Comparison of ENCODE assay signal across 24 cellular contexts in the genomic region with DNA sequence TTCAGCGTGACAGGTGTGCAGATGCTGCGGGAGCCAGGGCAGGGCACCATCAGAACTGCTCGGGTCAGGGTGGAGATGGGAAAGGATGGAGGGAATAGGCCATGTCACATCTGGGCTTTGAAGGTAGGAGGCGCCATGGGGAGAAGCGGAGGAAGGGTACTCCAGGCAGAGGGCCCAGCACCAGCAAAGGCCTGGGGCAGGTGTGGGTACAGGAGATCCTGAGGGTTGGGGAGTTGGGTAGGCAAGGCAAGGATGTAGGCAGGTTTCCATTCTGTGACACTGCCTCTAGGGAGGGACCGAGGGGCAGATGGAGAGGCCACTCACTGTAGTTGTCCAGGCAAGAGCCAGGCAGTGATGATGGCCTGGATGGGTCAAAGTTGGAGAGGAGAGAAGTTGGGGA. TPM values are rescaled to one million over a fixed set of nuclear protein-coding genes. Genes with fewer than 3 reads are reported as not detected.
"Had no signal": no experiment of that assay in that cellular context is flagged by ENCODE, and none has a peak within 500 bp of the region (broad histone marks: within the 10 kb centered on the region; RNA-seq: fewer than 3 reads in every experiment).

No MANE protein-coding gene starts in this region.

- H3K36me3 ChIP-seq: breast epithelium, colonic mucosa, esophagus muscularis mucosa, upper lobe of right lung had no signal

- H3K9me3 Mint-ChIP-seq: activated naive CD8-positive, alpha-beta T cell treated with anti-CD3 and anti-CD28 coated beads for 36 hours; activated T-cell treated with anti-CD3 and anti-CD28 coated beads, Interleukin-2, amount 50 U/mL, for 24 hours; activated T-helper 2 cell treated with anti-CD3 and anti-CD28 coated beads, Interferon-gamma antibody, Interleukin-2, Interleukin-4, amounts not matched to agents 10 μg/mL and 5 μg/mL and 100 μg/mL, durations not matched to agents 14 hours and 24 hours and 36 hours; effector memory CD8-positive, alpha-beta T cell; memory B cell; natural killer cell treated with Interleukin-12 subunit alpha and Interleukin-12 subunit beta and Interleukin-15 and Interleukin-18, amount 100 ng/mL, for 72 hours had no signal

- DNase-seq: activated CD8-positive, alpha-beta memory T cell treated with anti-CD3 and anti-CD28 coated beads for 24 hours; activated CD8-positive, alpha-beta memory T cell treated with anti-CD3 and anti-CD28 coated beads, Interleukin-2, amount 50 U/mL, for 4 hours; activated naive CD4-positive, alpha-beta T cell; activated naive CD8-positive, alpha-beta T cell treated with anti-CD3 and anti-CD28 coated beads for 36 hours; activated T-cell treated with anti-CD3 and anti-CD28 coated beads, Interleukin-2, amount 50 U/mL, for 24 hours; colonic mucosa; dorsolateral prefrontal cortex; effector memory CD8-positive, alpha-beta T cell; hippocampal formation; left cardiac atrium; retina; stimulated activated CD4-positive, alpha-beta T cell treated with anti-CD3 and anti-CD28 coated beads, Interleukin-4, amount 100 ng/mL, for 1 hour; stimulated activated naive CD8-positive, alpha-beta T cell treated with anti-CD3 and anti-CD28 coated beads, Interleukin-15, Interleukin-2, amounts not matched to agents 100 U/mL and 50 U/mL, for 24 hours; T-helper 9 cell; upper lobe of right lung had no signal

- H3K4me3 Mint-ChIP-seq: activated naive CD8-positive, alpha-beta T cell treated with anti-CD3 and anti-CD28 coated beads for 36 hours; activated T-cell treated with anti-CD3 and anti-CD28 coated beads, Interleukin-2, amount 50 U/mL, for 24 hours; effector memory CD8-positive, alpha-beta T cell; memory B cell; natural killer cell treated with Interleukin-12 subunit alpha and Interleukin-12 subunit beta and Interleukin-15 and Interleukin-18, amount 100 ng/mL, for 72 hours had no signal

- H3K4me1 ChIP-seq: breast epithelium, colonic mucosa, esophagus muscularis mucosa, upper lobe of right lung had no signal

- H3K27me3 Mint-ChIP-seq: activated T-cell treated with anti-CD3 and anti-CD28 coated beads, Interleukin-2, amount 50 U/mL, for 24 hours; effector memory CD8-positive, alpha-beta T cell; natural killer cell treated with Interleukin-12 subunit alpha and Interleukin-12 subunit beta and Interleukin-15 and Interleukin-18, amount 100 ng/mL, for 72 hours had no signal

- H3K27ac ChIP-seq: breast epithelium, colonic mucosa, esophagus muscularis mucosa, upper lobe of right lung had no signal

- H3K4me3 ChIP-seq: breast epithelium, colonic mucosa, dorsolateral prefrontal cortex, esophagus muscularis mucosa, upper lobe of right lung had no signal

- H3K27me3 ChIP-seq: breast epithelium, colonic mucosa, dorsolateral prefrontal cortex, esophagus muscularis mucosa, upper lobe of right lung had no signal

- H3K9me3 ChIP-seq: breast epithelium, colonic mucosa, esophagus muscularis mucosa, upper lobe of right lung had no signal

- ATAC-seq: effector memory CD8-positive, alpha-beta T cell; left cardiac atrium; natural killer cell treated with Interleukin-12 subunit alpha and Interleukin-12 subunit beta and Interleukin-15 and Interleukin-18, amount 100 ng/mL, for 72 hours; stimulated activated naive CD8-positive, alpha-beta T cell treated with anti-CD3 and anti-CD28 coated beads, Interleukin-15, Interleukin-2, amounts not matched to agents 100 U/mL and 50 U/mL, for 24 hours; upper lobe of right lung had no signal

- FAIRE-seq: astrocyte, frontal cortex, islet of Langerhans had no signal

- H3K4me1 Mint-ChIP-seq: activated naive CD8-positive, alpha-beta T cell treated with anti-CD3 and anti-CD28 coated beads for 36 hours; memory B cell had no signal

- H3K27ac Mint-ChIP-seq: activated naive CD8-positive, alpha-beta T cell treated with anti-CD3 and anti-CD28 coated beads for 36 hours; activated T-cell treated with anti-CD3 and anti-CD28 coated beads, Interleukin-2, amount 50 U/mL, for 24 hours; activated T-helper 2 cell treated with anti-CD3 and anti-CD28 coated beads, Interferon-gamma antibody, Interleukin-2, Interleukin-4, amounts not matched to agents 10 μg/mL and 5 μg/mL and 100 μg/mL, durations not matched to agents 14 hours and 24 hours and 36 hours; effector memory CD8-positive, alpha-beta T cell; memory B cell; natural killer cell treated with Interleukin-12 subunit alpha and Interleukin-12 subunit beta and Interleukin-15 and Interleukin-18, amount 100 ng/mL, for 72 hours had no signal

- H3K36me3 Mint-ChIP-seq: activated naive CD8-positive, alpha-beta T cell treated with anti-CD3 and anti-CD28 coated beads for 36 hours; memory B cell; natural killer cell treated with Interleukin-12 subunit alpha and Interleukin-12 subunit beta and Interleukin-15 and Interleukin-18, amount 100 ng/mL, for 72 hours had no signal

RNA-seq across cellular contexts. Expression of a gene that starts 8.5 kb away (rescaled TPM):
- total RNA-seq: activated naive CD8-positive, alpha-beta T cell treated with anti-CD3 and anti-CD28 coated beads for 36 hours; T-helper 1 cell treated with Interleukin-12 subunit alpha and Interleukin-12 subunit beta and Interleukin-4 antibody, amounts not matched to agents 30 ng/mL and 1 ng/mL, for 36 hours had no signal
